Comparison of ENCODE assay signal across 11 cellular contexts in genomic region chr9:17528859-17529258, GRCh38. TPM values are rescaled to one million over a fixed set of nuclear protein-coding genes. Genes with fewer than 3 reads are reported as not detected.
DNase-seq lines count a peak whose midpoint lies in the region; ATAC-seq and TF ChIP-seq lines count a peak whose summit lies in the region.
"Had no signal": no experiment of that assay in that cellular context is flagged by ENCODE, and none has a peak within 500 bp of the region (broad histone marks: within the 10 kb centered on the region; RNA-seq: fewer than 3 reads in every experiment).

No MANE protein-coding gene starts in this region.

- no peak for TF ChIP-seq CTCF in NB4 (IDR thresholded peaks at IDR 0.05; ENCODE audit: low read depth, low read length)
- peak; percentile 72 for TF ChIP-seq CTCF in VCaP (conservative IDR thresholded peaks at IDR 0.05)

- no peaks in the 10 kb centered on the region for H3K27me3 Mint-ChIP-seq in T-cell

- no peaks in the 10 kb centered on the region for H3K9me3 Mint-ChIP-seq in T-cell

- H2BK5ac ChIP-seq in mesenchymal stem cell (ENCODE audit: low read depth, low read length, poor library complexity, severe bottlenecking) = no peak overlapping the region

- no peak overlapping the region for H3K18ac ChIP-seq in mesenchymal stem cell (ENCODE audit: low read depth in 1 of 2, low read length in 2 of 2)

- ATAC-seq in HG03095 (IDR thresholded peaks at IDR 0.05; ENCODE audit: unreplicated experiment) = no peak
- no peak for ATAC-seq in T-cell (replicated peaks in 1 of 4)
- no peak for ATAC-seq in HG03571 (IDR thresholded peaks at IDR 0.05; ENCODE audit: unreplicated experiment)

- no peak overlapping the region for H2BK12ac ChIP-seq in mesenchymal stem cell (ENCODE audit: low read length in 2 of 2)

- no peak overlapping the region for H2BK120ac ChIP-seq in mesenchymal stem cell (ENCODE audit: low read depth, low read length)

- H3K14ac ChIP-seq in mesenchymal stem cell (ENCODE audit: low read length in 2 of 2) = no peak overlapping the region

- no peak overlapping the region for H2AK5ac ChIP-seq in mesenchymal stem cell (ENCODE audit: low read length, severe bottlenecking)

- no peaks in the 10 kb centered on the region for H3K4me1 Mint-ChIP-seq in T-cell

- H4K8ac ChIP-seq in mesenchymal stem cell (ENCODE audit: low read length) = no peak overlapping the region

- H3K27me3 ChIP-seq in mesenchymal stem cell (ENCODE audit: control insufficient read depth in 1 of 2, insufficient read depth in 1 of 2, low read length in 2 of 2) = no peaks in the 10 kb centered on the region

- no peak overlapping the region for H3K27ac Mint-ChIP-seq in T-cell

- peak; percentile 10 for DNase-seq in EL
- peak; percentile 44 for DNase-seq in NB4 (ENCODE audit: low read depth)
- peak; percentile 17 for DNase-seq in mesenchymal stem cell
- DNase-seq in T-cell = no peak
- no peak for DNase-seq in NOMO-1 treated with dmso at 0.1 percent for 144 hours (lab: John Stamatoyannopoulos, UW; ENCODE audit: unreplicated experiment)
- DNase-seq: amniotic stem cell had no signal

- no peak overlapping the region for H2AFZ ChIP-seq in mesenchymal stem cell (ENCODE audit: low read depth, low read length)

- no peak overlapping the region for H2BK15ac ChIP-seq in mesenchymal stem cell (ENCODE audit: low read depth, poor library complexity, severe bottlenecking)

- H3K4me2 ChIP-seq in mesenchymal stem cell (ENCODE audit: low read length, poor library complexity, severe bottlenecking) = no peak overlapping the region

- H4K91ac ChIP-seq in mesenchymal stem cell (ENCODE audit: low read length) = no peak overlapping the region

- CTCF ChIA-PET in T-cell (lab: Charles Lee) = no interaction called here

- H3K4me3 ChIP-seq in NB4 (ENCODE audit: low read depth, low read length) (no peak overlapping the region), mesenchymal stem cell (ENCODE audit: insufficient read depth in 1 of 2, low read depth in 1 of 2, low read length in 2 of 2) (no peak overlapping the region)
- H3K4me3 ChIP-seq: lung had no signal

- no peaks in the 10 kb centered on the region for H3K79me1 ChIP-seq in mesenchymal stem cell (replicated peaks; ENCODE audit: low read length, poor library complexity, severe bottlenecking)

- H3K27ac ChIP-seq in VCaP (no peak overlapping the region), mesenchymal stem cell (ENCODE audit: low read length, poor library complexity, severe bottlenecking) (no peak overlapping the region)

- no peak overlapping the region for H3K9ac ChIP-seq in mesenchymal stem cell (ENCODE audit: low read length)

- TF ChIP-seq POLR2A in NB4 (IDR thresholded peaks at IDR 0.05; ENCODE audit: extremely low read depth, insufficient read length) = no peak

- no peaks in the 10 kb centered on the region for H3K36me3 Mint-ChIP-seq in T-cell

- no peak overlapping the region for H3K4me3 Mint-ChIP-seq in T-cell

- H3K4ac ChIP-seq in mesenchymal stem cell (ENCODE audit: low read depth in 1 of 2, low read length in 2 of 2) = no peak overlapping the region

- no peaks in the 10 kb centered on the region for H3K9me3 ChIP-seq in mesenchymal stem cell (ENCODE audit: control insufficient read depth, low read length)

- POLR2A ChIA-PET in T-cell (lab: Charles Lee) = no interaction called here

- no peaks in the 10 kb centered on the region for H3K4me1 ChIP-seq in mesenchymal stem cell (ENCODE audit: control insufficient read depth, insufficient read depth, low read depth, low read length)

- H3K36me3 ChIP-seq in mesenchymal stem cell (ENCODE audit: control insufficient read depth in 1 of 2, insufficient read depth in 2 of 2, low read depth in 1 of 2, low read length in 2 of 2) = no peaks in the 10 kb centered on the region

- H3K23ac ChIP-seq in mesenchymal stem cell (ENCODE audit: low read length in 2 of 2) = no peak overlapping the region

RNA-seq across cellular contexts. Expression of gene SH3GL2, which starts 50.0 kb away (rescaled TPM):
- 0.04 TPM for polyA plus RNA-seq in mesenchymal stem cell (2013, experiment 1 of 2)
- 0.12 TPM for polyA plus RNA-seq in mesenchymal stem cell (2013, experiment 2 of 2)
- total RNA-seq in T-cell = not detected
- total RNA-seq: T-helper 2 cell treated with Interferon-gamma antibody and Interleukin-4, amounts not matched to agents 100 ng/mL and 5 ng/mL, for 36 hours had no signal

Comparison
In these comparisons a context has a peak if more than half of its experiments do, and no peak if none do; other contexts are left out.
1. DNase-seq: peak in EL (single experiment), NB4 (single experiment) and mesenchymal stem cell (single experiment); none in T-cell (0 of 34) and NOMO-1 treated with dmso at 0.1 percent for 144 hours (single experiment).